1 cellular context compared by ENCODE assay signal in genomic region chr18:61972389-61973264, GRCh38.
TF ChIP-seq lines count a peak whose summit lies in the region.

No MANE protein-coding gene starts in this region.

TF ChIP-seq in IMR-90, 13 proteins besides CTCF, POLR2A, EP300 and RAD21 (continued from another document):
- TF ChIP-seq CHD1 (IDR thresholded peaks at IDR 0.05; ENCODE audit: low read depth, low read length) (no peak), MAZ (IDR thresholded peaks at IDR 0.05; ENCODE audit: borderline replicate concordance, low read depth, low read length) (no peak)
- TF ChIP-seq, protein P1, sequence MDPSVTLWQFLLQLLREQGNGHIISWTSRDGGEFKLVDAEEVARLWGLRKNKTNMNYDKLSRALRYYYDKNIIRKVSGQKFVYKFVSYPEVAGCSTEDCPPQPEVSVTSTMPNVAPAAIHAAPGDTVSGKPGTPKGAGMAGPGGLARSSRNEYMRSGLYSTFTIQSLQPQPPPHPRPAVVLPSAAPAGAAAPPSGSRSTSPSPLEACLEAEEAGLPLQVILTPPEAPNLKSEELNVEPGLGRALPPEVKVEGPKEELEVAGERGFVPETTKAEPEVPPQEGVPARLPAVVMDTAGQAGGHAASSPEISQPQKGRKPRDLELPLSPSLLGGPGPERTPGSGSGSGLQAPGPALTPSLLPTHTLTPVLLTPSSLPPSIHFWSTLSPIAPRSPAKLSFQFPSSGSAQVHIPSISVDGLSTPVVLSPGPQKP (IDR thresholded peaks at IDR 0.05; ENCODE audit: borderline replicate concordance, low read depth, low read length) = no peak
